Comparison of ENCODE assay signal across 22 cellular contexts in the genomic region with DNA sequence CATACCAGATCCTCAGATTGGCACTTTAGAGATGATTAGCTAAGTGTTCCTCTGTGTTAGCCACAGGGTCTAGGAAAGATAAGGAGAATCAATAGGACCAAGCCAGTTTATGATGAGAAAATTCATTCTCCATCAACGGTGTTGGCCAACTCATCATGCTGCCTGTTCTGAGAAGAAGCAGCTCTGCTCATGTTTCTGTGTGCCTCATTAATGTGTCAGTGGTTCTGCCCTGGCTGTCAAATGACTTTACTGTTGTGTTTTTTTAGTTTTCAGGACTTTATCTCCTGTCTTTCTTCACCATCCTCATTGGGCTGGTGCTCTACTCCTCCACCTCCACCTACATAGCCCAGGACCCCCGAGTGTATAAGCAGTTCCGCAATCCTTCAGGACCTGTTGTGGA.
DNase-seq lines count a peak whose midpoint lies in the region; ATAC-seq, FAIRE-seq and TF ChIP-seq lines count a peak whose summit lies in the region.
"Had no signal": no experiment of that assay in that cellular context is flagged by ENCODE, and none has a peak within 500 bp of the region (broad histone marks: within the 10 kb centered on the region; RNA-seq: fewer than 3 reads in every experiment).

No MANE protein-coding gene starts in this region.

- no peaks in the 10 kb centered on the region for H3K9me3 ChIP-seq in ascending aorta
- H3K9me3 ChIP-seq in gastroesophageal sphincter, result no peaks in the 10 kb centered on the region
- H3K9me3 ChIP-seq in sigmoid colon, result no peaks in the 10 kb centered on the region
- H3K9me3 ChIP-seq in uterus, result no peaks in the 10 kb centered on the region

- 69 to 71% methylated on average over 2 to 3 of the region's 3 CpGs for WGBS in gastroesophageal sphincter (ENCODE audit: low coverage in 1 of 2), 2 donors
- WGBS in sigmoid colon, 2 donors, result 61 to 83% methylated on average over 3 of the region's 3 CpGs

- H3K27me3 ChIP-seq in ascending aorta, result no peaks in the 10 kb centered on the region
- no peaks in the 10 kb centered on the region for H3K27me3 ChIP-seq in gastroesophageal sphincter
- no peaks in the 10 kb centered on the region for H3K27me3 ChIP-seq in sigmoid colon
- no peaks in the 10 kb centered on the region for H3K27me3 ChIP-seq in uterus
- H3K27me3 ChIP-seq: BLaER1 treated with 17β-estradiol and CSF1 and Interleukin-3, amounts not matched to agents 10 nM and 100 nM had no signal

- H3K4me3 ChIP-seq in ascending aorta (no peak overlapping the region), gastroesophageal sphincter (no peak overlapping the region), sigmoid colon (no peak overlapping the region), uterus (no peak overlapping the region)
- H3K4me3 ChIP-seq: BLaER1 treated with 17β-estradiol and CSF1 and Interleukin-3, amounts not matched to agents 10 nM and 100 nM; GM12878; GM23338 had no signal

- TF ChIP-seq EP300 in gastroesophageal sphincter (IDR thresholded peaks at IDR 0.05) (no peak), sigmoid colon (IDR thresholded peaks at IDR 0.05) (no peak)

- H3K4me1 ChIP-seq in ascending aorta (peaks cover 0 to 35% of the 10 kb centered on the region in 2 donors), gastroesophageal sphincter (peaks cover 13 to 81% (median 15%) of the 10 kb centered on the region in 3 donors), sigmoid colon (peaks cover 0 to 70% (median 58%) of the 10 kb centered on the region in 4 donors), uterus (no peaks in the 10 kb centered on the region)

- no peak for ATAC-seq in gastroesophageal sphincter
- no peak for ATAC-seq in GM18519 (IDR thresholded peaks at IDR 0.05; ENCODE audit: low FRiP score, unreplicated experiment)
- ATAC-seq: CD8-positive, alpha-beta T cell; GM12878; GM23338 had no signal

- intact Hi-C loops in ascending aorta (cut with DNase I), result no loop called here
- intact Hi-C loops in sigmoid colon (cut with DNase I), result no loop called here
- intact Hi-C loops in uterus (cut with DNase I; ENCODE audit: low total_unique reads), result no loop called here

- TF ChIP-seq CTCF in ascending aorta (IDR thresholded peaks at IDR 0.05) (no peak), gastroesophageal sphincter (IDR thresholded peaks at IDR 0.05) (no peak), sigmoid colon (IDR thresholded peaks at IDR 0.05) (no peak), uterus (IDR thresholded peaks at IDR 0.05) (no peak)

- peak overlapping the region; percentile 83 to 91 for H3K27ac ChIP-seq in ascending aorta
- H3K27ac ChIP-seq in gastroesophageal sphincter, result peak overlapping the region in 3 of 4 donors; percentile 44 to 54 (median 50)
- H3K27ac ChIP-seq in sigmoid colon, result peak overlapping the region in 3 of 4 donors; percentile 27 to 43 (median 27)
- H3K27ac ChIP-seq in uterus, result peak overlapping the region; percentile 19 to 88
- H3K27ac ChIP-seq: BLaER1 treated with 17β-estradiol and CSF1 and Interleukin-3, amounts not matched to agents 10 nM and 100 nM; HL-60 had no signal

- no peaks in the 10 kb centered on the region for H3K36me3 ChIP-seq in ascending aorta
- H3K36me3 ChIP-seq in gastroesophageal sphincter, result no peaks in the 10 kb centered on the region
- no peaks in the 10 kb centered on the region for H3K36me3 ChIP-seq in sigmoid colon
- no peaks in the 10 kb centered on the region for H3K36me3 ChIP-seq in uterus
- H3K36me3 ChIP-seq: BLaER1 treated with 17β-estradiol and CSF1 and Interleukin-3, amounts not matched to agents 10 nM and 100 nM had no signal

- TF ChIP-seq POLR2A in gastroesophageal sphincter (IDR thresholded peaks at IDR 0.05) (no peak), sigmoid colon (IDR thresholded peaks at IDR 0.05) (no peak), uterus (IDR thresholded peaks at IDR 0.05) (no peak)

- no peak for DNase-seq in ascending aorta (ENCODE audit: low spot score in 2 of 2)
- DNase-seq in sigmoid colon, result no peak
- no peak for DNase-seq in uterus
- no peak for DNase-seq in HTR-8/SVneo (ENCODE audit: insufficient read length, low spot score)
- DNase-seq in AG08395 (ENCODE audit: low spot score), result no peak
- DNase-seq: ACHN; CD8-positive, alpha-beta T cell; COR-L47; DMS 273 treated with DMSO at 0.1 percent for 48 hours; DMS53; DND-41; EL; HCEC 1CT; KBM-7 had no signal

- FAIRE-seq in HTR-8/SVneo (lab: Jason Lieb, UNC), result no peak
- FAIRE-seq: A204.1, GM12878, H54 had no signal

Comparison
In these comparisons a context has a peak if more than half of its experiments do, and no peak if none do; other contexts are left out.
1. H3K27ac ChIP-seq: peak in every context shown above with its lines; median percentile 87 in ascending aorta; 54 in uterus; 50 in gastroesophageal sphincter; 27 in sigmoid colon.